In genomic region chr22:40177738-40178416, GRCh38 we compare ENCODE assay signal across 1 cellular context.
TF ChIP-seq lines count a peak whose summit lies in the region.

A gene with protein sequence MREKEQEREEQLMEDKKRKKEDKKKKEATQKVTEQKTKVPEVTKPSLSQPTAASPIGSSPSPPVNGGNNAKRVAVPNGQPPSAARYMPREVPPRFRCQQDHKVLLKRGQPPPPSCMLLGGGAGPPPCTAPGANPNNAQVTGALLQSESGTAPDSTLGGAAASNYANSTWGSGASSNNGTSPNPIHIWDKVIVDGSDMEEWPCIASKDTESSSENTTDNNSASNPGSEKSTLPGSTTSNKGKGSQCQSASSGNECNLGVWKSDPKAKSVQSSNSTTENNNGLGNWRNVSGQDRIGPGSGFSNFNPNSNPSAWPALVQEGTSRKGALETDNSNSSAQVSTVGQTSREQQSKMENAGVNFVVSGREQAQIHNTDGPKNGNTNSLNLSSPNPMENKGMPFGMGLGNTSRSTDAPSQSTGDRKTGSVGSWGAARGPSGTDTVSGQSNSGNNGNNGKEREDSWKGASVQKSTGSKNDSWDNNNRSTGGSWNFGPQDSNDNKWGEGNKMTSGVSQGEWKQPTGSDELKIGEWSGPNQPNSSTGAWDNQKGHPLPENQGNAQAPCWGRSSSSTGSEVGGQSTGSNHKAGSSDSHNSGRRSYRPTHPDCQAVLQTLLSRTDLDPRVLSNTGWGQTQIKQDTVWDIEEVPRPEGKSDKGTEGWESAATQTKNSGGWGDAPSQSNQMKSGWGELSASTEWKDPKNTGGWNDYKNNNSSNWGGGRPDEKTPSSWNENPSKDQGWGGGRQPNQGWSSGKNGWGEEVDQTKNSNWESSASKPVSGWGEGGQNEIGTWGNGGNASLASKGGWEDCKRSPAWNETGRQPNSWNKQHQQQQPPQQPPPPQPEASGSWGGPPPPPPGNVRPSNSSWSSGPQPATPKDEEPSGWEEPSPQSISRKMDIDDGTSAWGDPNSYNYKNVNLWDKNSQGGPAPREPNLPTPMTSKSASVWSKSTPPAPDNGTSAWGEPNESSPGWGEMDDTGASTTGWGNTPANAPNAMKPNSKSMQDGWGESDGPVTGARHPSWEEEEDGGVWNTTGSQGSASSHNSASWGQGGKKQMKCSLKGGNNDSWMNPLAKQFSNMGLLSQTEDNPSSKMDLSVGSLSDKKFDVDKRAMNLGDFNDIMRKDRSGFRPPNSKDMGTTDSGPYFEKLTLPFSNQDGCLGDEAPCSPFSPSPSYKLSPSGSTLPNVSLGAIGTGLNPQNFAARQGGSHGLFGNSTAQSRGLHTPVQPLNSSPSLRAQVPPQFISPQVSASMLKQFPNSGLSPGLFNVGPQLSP (N-terminal part only) (plus strand): TSS chr22:40177925. CDS start chr22:40178136, 211 bp downstream.

TF ChIP-seq in HEK293, 187 proteins besides CTCF, POLR2A, EP300 and RAD21 (continued from another document):
- no peak for TF ChIP-seq ZNF280C (tag by site-specific recombination; IDR thresholded peaks at IDR 0.05)
- no peak for TF ChIP-seq ZSCAN30 (tag by site-specific recombination; IDR thresholded peaks at IDR 0.05)
- TF ChIP-seq ZNF354C (tag by site-specific recombination; IDR thresholded peaks at IDR 0.05; ENCODE audit: borderline replicate concordance, low read depth), result no peak
- TF ChIP-seq, protein P1, sequence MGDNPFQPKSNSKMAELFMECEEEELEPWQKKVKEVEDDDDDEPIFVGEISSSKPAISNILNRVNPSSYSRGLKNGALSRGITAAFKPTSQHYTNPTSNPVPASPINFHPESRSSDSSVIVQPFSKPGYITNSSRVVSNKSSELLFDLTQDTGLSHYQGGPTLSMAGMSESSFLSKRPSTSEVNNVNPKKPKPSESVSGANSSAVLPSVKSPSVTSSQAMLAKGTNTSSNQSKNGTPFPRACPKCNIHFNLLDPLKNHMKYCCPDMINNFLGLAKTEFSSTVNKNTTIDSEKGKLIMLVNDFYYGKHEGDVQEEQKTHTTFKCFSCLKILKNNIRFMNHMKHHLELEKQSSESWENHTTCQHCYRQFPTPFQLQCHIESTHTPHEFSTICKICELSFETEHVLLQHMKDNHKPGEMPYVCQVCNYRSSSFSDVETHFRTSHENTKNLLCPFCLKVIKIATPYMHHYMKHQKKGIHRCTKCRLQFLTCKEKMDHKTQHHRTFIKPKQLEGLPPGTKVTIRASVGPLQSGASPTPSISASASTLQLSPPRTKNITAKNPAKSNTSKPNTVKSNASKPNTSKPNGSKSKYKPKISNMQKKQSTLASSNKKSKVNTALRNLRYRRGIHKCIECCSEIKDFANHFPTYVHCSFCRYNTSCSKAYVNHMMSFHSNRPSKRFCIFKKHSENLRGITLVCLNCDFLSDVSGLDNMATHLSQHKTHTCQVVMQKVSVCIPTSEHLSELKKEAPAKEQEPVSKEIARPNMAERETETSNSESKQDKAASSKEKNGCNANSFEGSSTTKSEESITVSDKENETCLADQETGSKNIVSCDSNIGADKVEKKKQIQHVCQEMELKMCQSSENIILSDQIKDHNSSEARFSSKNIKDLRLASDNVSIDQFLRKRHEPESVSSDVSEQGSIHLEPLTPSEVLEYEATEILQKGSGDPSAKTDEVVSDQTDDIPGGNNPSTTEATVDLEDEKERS (tag by site-specific recombination; IDR thresholded peaks at IDR 0.05), result 0 out of 2 replicates have a peak, but pooled peaks have one; percentile 10
- TF ChIP-seq PRDM1 (tag by site-specific recombination; IDR thresholded peaks at IDR 0.05), result peak; percentile 98
- no peak for TF ChIP-seq ZNF585B (tag by site-specific recombination; IDR thresholded peaks at IDR 0.05)
- TF ChIP-seq, protein P2, sequence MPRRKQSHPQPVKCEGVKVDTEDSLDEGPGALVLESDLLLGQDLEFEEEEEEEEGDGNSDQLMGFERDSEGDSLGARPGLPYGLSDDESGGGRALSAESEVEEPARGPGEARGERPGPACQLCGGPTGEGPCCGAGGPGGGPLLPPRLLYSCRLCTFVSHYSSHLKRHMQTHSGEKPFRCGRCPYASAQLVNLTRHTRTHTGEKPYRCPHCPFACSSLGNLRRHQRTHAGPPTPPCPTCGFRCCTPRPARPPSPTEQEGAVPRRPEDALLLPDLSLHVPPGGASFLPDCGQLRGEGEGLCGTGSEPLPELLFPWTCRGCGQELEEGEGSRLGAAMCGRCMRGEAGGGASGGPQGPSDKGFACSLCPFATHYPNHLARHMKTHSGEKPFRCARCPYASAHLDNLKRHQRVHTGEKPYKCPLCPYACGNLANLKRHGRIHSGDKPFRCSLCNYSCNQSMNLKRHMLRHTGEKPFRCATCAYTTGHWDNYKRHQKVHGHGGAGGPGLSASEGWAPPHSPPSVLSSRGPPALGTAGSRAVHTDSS (tag by site-specific recombination; IDR thresholded peaks at IDR 0.05), result no peak
- TF ChIP-seq ZFHX2 (tag by site-specific recombination; conservative IDR thresholded peaks at IDR 0.05), result peak; percentile 13; the same call in 1 of the 2 replicates
- no peak for TF ChIP-seq ZNF37A (tag by site-specific recombination; IDR thresholded peaks at IDR 0.05)
- no peak for TF ChIP-seq EGR2 (tag by site-specific recombination; IDR thresholded peaks at IDR 0.05; ENCODE audit: low read depth)
- no peak for TF ChIP-seq ZNF416 (tag by site-specific recombination; IDR thresholded peaks at IDR 0.05)
- peak; percentile 92 for TF ChIP-seq ZNF580 (tag by site-specific recombination; IDR thresholded peaks at IDR 0.05)
- TF ChIP-seq, protein P3, sequence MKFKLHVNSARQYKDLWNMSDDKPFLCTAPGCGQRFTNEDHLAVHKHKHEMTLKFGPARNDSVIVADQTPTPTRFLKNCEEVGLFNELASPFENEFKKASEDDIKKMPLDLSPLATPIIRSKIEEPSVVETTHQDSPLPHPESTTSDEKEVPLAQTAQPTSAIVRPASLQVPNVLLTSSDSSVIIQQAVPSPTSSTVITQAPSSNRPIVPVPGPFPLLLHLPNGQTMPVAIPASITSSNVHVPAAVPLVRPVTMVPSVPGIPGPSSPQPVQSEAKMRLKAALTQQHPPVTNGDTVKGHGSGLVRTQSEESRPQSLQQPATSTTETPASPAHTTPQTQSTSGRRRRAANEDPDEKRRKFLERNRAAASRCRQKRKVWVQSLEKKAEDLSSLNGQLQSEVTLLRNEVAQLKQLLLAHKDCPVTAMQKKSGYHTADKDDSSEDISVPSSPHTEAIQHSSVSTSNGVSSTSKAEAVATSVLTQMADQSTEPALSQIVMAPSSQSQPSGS (tag by site-specific recombination; IDR thresholded peaks at IDR 0.05; ENCODE audit: low read depth), result no peak
- TF ChIP-seq OSR2 (tag by site-specific recombination; IDR thresholded peaks at IDR 0.05), result no peak
- TF ChIP-seq IKZF3 (tag by site-specific recombination; IDR thresholded peaks at IDR 0.05), result no peak
- TF ChIP-seq, protein P4, sequence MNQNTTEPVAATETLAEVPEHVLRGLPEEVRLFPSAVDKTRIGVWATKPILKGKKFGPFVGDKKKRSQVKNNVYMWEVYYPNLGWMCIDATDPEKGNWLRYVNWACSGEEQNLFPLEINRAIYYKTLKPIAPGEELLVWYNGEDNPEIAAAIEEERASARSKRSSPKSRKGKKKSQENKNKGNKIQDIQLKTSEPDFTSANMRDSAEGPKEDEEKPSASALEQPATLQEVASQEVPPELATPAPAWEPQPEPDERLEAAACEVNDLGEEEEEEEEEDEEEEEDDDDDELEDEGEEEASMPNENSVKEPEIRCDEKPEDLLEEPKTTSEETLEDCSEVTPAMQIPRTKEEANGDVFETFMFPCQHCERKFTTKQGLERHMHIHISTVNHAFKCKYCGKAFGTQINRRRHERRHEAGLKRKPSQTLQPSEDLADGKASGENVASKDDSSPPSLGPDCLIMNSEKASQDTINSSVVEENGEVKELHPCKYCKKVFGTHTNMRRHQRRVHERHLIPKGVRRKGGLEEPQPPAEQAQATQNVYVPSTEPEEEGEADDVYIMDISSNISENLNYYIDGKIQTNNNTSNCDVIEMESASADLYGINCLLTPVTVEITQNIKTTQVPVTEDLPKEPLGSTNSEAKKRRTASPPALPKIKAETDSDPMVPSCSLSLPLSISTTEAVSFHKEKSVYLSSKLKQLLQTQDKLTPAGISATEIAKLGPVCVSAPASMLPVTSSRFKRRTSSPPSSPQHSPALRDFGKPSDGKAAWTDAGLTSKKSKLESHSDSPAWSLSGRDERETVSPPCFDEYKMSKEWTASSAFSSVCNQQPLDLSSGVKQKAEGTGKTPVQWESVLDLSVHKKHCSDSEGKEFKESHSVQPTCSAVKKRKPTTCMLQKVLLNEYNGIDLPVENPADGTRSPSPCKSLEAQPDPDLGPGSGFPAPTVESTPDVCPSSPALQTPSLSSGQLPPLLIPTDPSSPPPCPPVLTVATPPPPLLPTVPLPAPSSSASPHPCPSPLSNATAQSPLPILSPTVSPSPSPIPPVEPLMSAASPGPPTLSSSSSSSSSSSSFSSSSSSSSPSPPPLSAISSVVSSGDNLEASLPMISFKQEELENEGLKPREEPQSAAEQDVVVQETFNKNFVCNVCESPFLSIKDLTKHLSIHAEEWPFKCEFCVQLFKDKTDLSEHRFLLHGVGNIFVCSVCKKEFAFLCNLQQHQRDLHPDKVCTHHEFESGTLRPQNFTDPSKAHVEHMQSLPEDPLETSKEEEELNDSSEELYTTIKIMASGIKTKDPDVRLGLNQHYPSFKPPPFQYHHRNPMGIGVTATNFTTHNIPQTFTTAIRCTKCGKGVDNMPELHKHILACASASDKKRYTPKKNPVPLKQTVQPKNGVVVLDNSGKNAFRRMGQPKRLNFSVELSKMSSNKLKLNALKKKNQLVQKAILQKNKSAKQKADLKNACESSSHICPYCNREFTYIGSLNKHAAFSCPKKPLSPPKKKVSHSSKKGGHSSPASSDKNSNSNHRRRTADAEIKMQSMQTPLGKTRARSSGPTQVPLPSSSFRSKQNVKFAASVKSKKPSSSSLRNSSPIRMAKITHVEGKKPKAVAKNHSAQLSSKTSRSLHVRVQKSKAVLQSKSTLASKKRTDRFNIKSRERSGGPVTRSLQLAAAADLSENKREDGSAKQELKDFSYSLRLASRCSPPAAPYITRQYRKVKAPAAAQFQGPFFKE (tag by site-specific recombination; IDR thresholded peaks at IDR 0.05; ENCODE audit: borderline replicate concordance), result no peak
- TF ChIP-seq KLF7 (tag by site-specific recombination; IDR thresholded peaks at IDR 0.05; ENCODE audit: borderline replicate concordance), result no peak
- no peak for TF ChIP-seq BCL11A (tag by site-specific recombination; IDR thresholded peaks at IDR 0.05; ENCODE audit: low read depth)
- TF ChIP-seq, protein P5, sequence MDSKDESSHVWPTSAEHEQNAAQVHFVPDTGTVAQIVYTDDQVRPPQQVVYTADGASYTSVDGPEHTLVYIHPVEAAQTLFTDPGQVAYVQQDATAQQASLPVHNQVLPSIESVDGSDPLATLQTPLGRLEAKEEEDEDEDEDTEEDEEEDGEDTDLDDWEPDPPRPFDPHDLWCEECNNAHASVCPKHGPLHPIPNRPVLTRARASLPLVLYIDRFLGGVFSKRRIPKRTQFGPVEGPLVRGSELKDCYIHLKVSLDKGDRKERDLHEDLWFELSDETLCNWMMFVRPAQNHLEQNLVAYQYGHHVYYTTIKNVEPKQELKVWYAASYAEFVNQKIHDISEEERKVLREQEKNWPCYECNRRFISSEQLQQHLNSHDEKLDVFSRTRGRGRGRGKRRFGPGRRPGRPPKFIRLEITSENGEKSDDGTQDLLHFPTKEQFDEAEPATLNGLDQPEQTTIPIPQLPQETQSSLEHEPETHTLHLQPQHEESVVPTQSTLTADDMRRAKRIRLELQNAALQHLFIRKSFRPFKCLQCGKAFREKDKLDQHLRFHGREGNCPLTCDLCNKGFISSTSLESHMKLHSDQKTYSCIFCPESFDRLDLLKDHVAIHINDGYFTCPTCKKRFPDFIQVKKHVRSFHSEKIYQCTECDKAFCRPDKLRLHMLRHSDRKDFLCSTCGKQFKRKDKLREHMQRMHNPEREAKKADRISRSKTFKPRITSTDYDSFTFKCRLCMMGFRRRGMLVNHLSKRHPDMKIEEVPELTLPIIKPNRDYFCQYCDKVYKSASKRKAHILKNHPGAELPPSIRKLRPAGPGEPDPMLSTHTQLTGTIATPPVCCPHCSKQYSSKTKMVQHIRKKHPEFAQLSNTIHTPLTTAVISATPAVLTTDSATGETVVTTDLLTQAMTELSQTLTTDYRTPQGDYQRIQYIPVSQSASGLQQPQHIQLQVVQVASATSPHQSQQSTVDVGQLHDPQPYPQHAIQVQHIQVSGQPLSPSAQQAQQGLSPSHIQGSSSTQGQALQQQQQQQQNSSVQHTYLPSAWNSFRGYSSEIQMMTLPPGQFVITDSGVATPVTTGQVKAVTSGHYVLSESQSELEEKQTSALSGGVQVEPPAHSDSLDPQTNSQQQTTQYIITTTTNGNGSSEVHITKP (tag by site-specific recombination; IDR thresholded peaks at IDR 0.05), result peak; percentile 86
- no peak for TF ChIP-seq ZNF202 (tag by site-specific recombination; IDR thresholded peaks at IDR 0.05; ENCODE audit: borderline replicate concordance)
- peak; percentile 64 for TF ChIP-seq ZBTB17 (tag by site-specific recombination; IDR thresholded peaks at IDR 0.05)
- TF ChIP-seq ZNF548 (tag by site-specific recombination; IDR thresholded peaks at IDR 0.05), result no peak
- no peak for TF ChIP-seq ZNF785 (tag by site-specific recombination; IDR thresholded peaks at IDR 0.05)
- TF ChIP-seq ZNF211 (tag by site-specific recombination; IDR thresholded peaks at IDR 0.05; ENCODE audit: low read depth), result no peak
- no peak for TF ChIP-seq ZNF792 (tag by site-specific recombination; IDR thresholded peaks at IDR 0.05)
- TF ChIP-seq ZNF169 (tag by site-specific recombination; IDR thresholded peaks at IDR 0.05), result no peak
TF ChIP-seq in HEK293: peak in this region for 34.
